20 cellular contexts compared by ENCODE assay signal in the genomic region with DNA sequence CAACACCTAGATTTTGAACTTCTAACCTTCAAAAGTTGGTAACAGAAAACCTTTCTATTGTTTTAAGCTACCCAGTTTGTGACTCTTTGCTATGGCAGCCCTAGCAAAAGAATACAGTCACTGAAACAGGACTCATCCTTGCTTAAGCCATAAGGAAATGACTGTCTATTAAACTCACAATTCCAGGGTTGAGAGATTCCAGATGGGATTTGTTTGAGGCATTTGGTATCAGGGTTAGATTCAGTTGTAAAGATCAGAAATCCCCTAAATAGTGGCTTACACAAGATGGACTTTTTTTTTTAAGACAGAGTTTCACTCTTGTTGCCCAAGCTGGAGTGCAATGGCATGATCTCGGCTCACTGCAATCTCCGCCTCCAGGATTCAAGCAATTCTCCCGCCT.
"Had no signal": no experiment of that assay in that cellular context is flagged by ENCODE, and none has a peak within 500 bp of the region (broad histone marks: within the 10 kb centered on the region; RNA-seq: fewer than 3 reads in every experiment).

No MANE protein-coding gene starts in this region.

- H3K27ac ChIP-seq: epithelial cell of prostate, esophagus muscularis mucosa, foreskin keratinocyte, hepatocyte, left ventricle myocardium inferior, ovary, right atrium auricular region, stomach, thoracic aorta, transverse colon had no signal

- H3K4me3 ChIP-seq: esophagus muscularis mucosa, hepatocyte, left ventricle myocardium inferior, lung, ovary, right atrium auricular region, stomach, thoracic aorta, transverse colon had no signal

- H3K4me2 ChIP-seq: hepatocyte had no signal

- ATAC-seq: effector memory CD8-positive, alpha-beta T cell; foreskin keratinocyte; left cardiac atrium; natural killer cell had no signal

- H3K9me3 ChIP-seq: esophagus muscularis mucosa, left ventricle myocardium inferior, ovary, right atrium auricular region, stomach, thoracic aorta, transverse colon had no signal

- H3K36me3 ChIP-seq: esophagus muscularis mucosa, left ventricle myocardium inferior, ovary, right atrium auricular region, stomach, thoracic aorta, transverse colon had no signal

- H3K27me3 ChIP-seq: esophagus muscularis mucosa, foreskin keratinocyte, hepatocyte, ovary, right atrium auricular region, stomach, transverse colon had no signal

- H2AFZ ChIP-seq: hepatocyte had no signal

- H3K4me1 ChIP-seq: esophagus muscularis mucosa, left ventricle myocardium inferior, right atrium auricular region, stomach, transverse colon had no signal

- DNase-seq: cerebellar nuclear complex; effector memory CD8-positive, alpha-beta T cell; foreskin keratinocyte; kidney; left cardiac atrium; left ventricle myocardium inferior; natural killer cell; ovary; small intestine; stimulated activated CD4-positive, alpha-beta T cell treated with anti-CD3 and anti-CD28 coated beads, Interleukin-12 subunit alpha, Interleukin-12 subunit beta, amount 100 ng/mL, for 4 hours; stimulated activated naive CD4-positive, alpha-beta T cell; stomach; substantia nigra; transverse colon had no signal
